In genomic region chr20:36936341-36936740, GRCh38 we compare ENCODE assay signal across 15 cellular contexts. TPM values are rescaled to one million over a fixed set of nuclear protein-coding genes. Genes with fewer than 3 reads are reported as not detected.
DNase-seq lines count a peak whose midpoint lies in the region; ATAC-seq and TF ChIP-seq lines count a peak whose summit lies in the region.
"Had no signal": no experiment of that assay in that cellular context is flagged by ENCODE, and none has a peak within 500 bp of the region (broad histone marks: within the 10 kb centered on the region; RNA-seq: fewer than 3 reads in every experiment).

No MANE protein-coding gene starts in this region.

- H3K4me3 ChIP-seq in suprapubic skin, result no peak overlapping the region
- H3K4me3 ChIP-seq: BLaER1 treated with 17β-estradiol and CSF1 and Interleukin-3, amounts not matched to agents 10 nM and 100 nM; breast epithelium had no signal

- H3K4me1 Mint-ChIP-seq in activated CD4-positive, alpha-beta T cell treated with anti-CD3 and anti-CD28 coated beads, Interleukin-2, amount 10 ng/mL, durations not matched to agents 24 days and 14 days, result peaks cover 34% of the 10 kb centered on the region
- H3K4me1 Mint-ChIP-seq in activated CD4-positive, alpha-beta T cell treated with anti-CD3 and anti-CD28 coated beads, Interleukin-2, amount 10 ng/mL, durations not matched to agents 7 days and 5 days, result peaks cover 58% of the 10 kb centered on the region
- H3K4me1 Mint-ChIP-seq in T-helper 17 cell (peaks cover 30% of the 10 kb centered on the region), immature natural killer cell (peaks cover 58 to 71% of the 10 kb centered on the region in 2 donors)
- H3K4me1 Mint-ChIP-seq: nephron progenitor cell had no signal

- POLR2A ChIA-PET in activated CD4-positive, alpha-beta T cell treated with anti-CD3 and anti-CD28 coated beads, Interleukin-2, amount 10 ng/mL, durations not matched to agents 7 days and 5 days (lab: Charles Lee), result no interaction called here

- peak overlapping the region; percentile 77 for H3K27ac Mint-ChIP-seq in activated CD4-positive, alpha-beta T cell treated with anti-CD3 and anti-CD28 coated beads, Interleukin-2, amount 10 ng/mL, durations not matched to agents 24 days and 14 days
- no peak overlapping the region for H3K27ac Mint-ChIP-seq in activated CD4-positive, alpha-beta T cell treated with anti-CD3 and anti-CD28 coated beads, Interleukin-2, amount 10 ng/mL, durations not matched to agents 7 days and 5 days
- peak overlapping the region; percentile 90 for H3K27ac Mint-ChIP-seq in T-helper 17 cell
- peak overlapping the region in 5 of 6 donors; percentile 48 to 85 (median 68) for H3K27ac Mint-ChIP-seq in immature natural killer cell
- H3K27ac Mint-ChIP-seq: nephron progenitor cell had no signal

- no peak for TF ChIP-seq EP300 in suprapubic skin (IDR thresholded peaks at IDR 0.05)

- 84% methylated on average over 8 of the region's 8 CpGs for WGBS in suprapubic skin

- ATAC-seq in T-helper 17 cell, result no peak

- peaks cover 62% of the 10 kb centered on the region for H3K36me3 Mint-ChIP-seq in activated CD4-positive, alpha-beta T cell treated with anti-CD3 and anti-CD28 coated beads, Interleukin-2, amount 10 ng/mL, durations not matched to agents 24 days and 14 days (ENCODE audit: low read depth)
- peaks cover 68% of the 10 kb centered on the region for H3K36me3 Mint-ChIP-seq in activated CD4-positive, alpha-beta T cell treated with anti-CD3 and anti-CD28 coated beads, Interleukin-2, amount 10 ng/mL, durations not matched to agents 7 days and 5 days (ENCODE audit: low read depth)
- H3K36me3 Mint-ChIP-seq in T-helper 17 cell (ENCODE audit: low read depth) (peaks cover 6% of the 10 kb centered on the region), immature natural killer cell (peaks cover 32 to 44% (median 35%) of the 10 kb centered on the region in 3 donors)

- CTCF ChIA-PET in activated CD4-positive, alpha-beta T cell treated with anti-CD3 and anti-CD28 coated beads, Interleukin-2, amount 10 ng/mL, durations not matched to agents 7 days and 5 days (lab: Charles Lee), result interaction anchor here (0.6 to 0.9 kb wide), 2 partner anchors 42 to 122 kb away, joined by 3 to 5 read pairs; no protein-coding TSS in a partner anchor

- no peaks in the 10 kb centered on the region for H3K9me3 Mint-ChIP-seq in activated CD4-positive, alpha-beta T cell treated with anti-CD3 and anti-CD28 coated beads, Interleukin-2, amount 10 ng/mL, durations not matched to agents 24 days and 14 days
- no peaks in the 10 kb centered on the region for H3K9me3 Mint-ChIP-seq in activated CD4-positive, alpha-beta T cell treated with anti-CD3 and anti-CD28 coated beads, Interleukin-2, amount 10 ng/mL, durations not matched to agents 7 days and 5 days
- H3K9me3 Mint-ChIP-seq in immature natural killer cell, result no peaks in the 10 kb centered on the region
- H3K9me3 Mint-ChIP-seq: activated naive CD4-positive, alpha-beta T cell treated with anti-CD3 and anti-CD28 coated beads, Interleukin-2, amount 10 ng/mL, durations not matched to agents 7 days and 5 days; nephron progenitor cell had no signal

- H3K36me3 ChIP-seq in suprapubic skin, result peaks cover 38% of the 10 kb centered on the region
- H3K36me3 ChIP-seq: breast epithelium had no signal

- no peak for TF ChIP-seq CTCF in suprapubic skin (IDR thresholded peaks at IDR 0.05)

- intact Hi-C loops in activated CD4-positive, alpha-beta T cell treated with anti-CD3 and anti-CD28 coated beads, Interleukin-2, amount 10 ng/mL, durations not matched to agents 24 days and 14 days (cut with micrococcal nuclease), result no loop called here

- no peaks in the 10 kb centered on the region for H3K27me3 ChIP-seq in suprapubic skin
- H3K27me3 ChIP-seq: BLaER1 treated with 17β-estradiol and CSF1 and Interleukin-3, amounts not matched to agents 10 nM and 100 nM; breast epithelium had no signal

- DNase-seq in activated CD4-positive, alpha-beta T cell treated with anti-CD3 and anti-CD28 coated beads, Interleukin-2, amount 10 ng/mL, durations not matched to agents 24 days and 14 days, result no peak
- no peak for DNase-seq in activated CD4-positive, alpha-beta T cell treated with anti-CD3 and anti-CD28 coated beads, Interleukin-2, amount 10 ng/mL, durations not matched to agents 7 days and 5 days
- no peak for DNase-seq in T-helper 17 cell
- DNase-seq in immature natural killer cell, result no peak
- peak in 1 of 2 donors; percentile 31 for DNase-seq in suprapubic skin (ENCODE audit: low spot score in 2 of 2)
- DNase-seq in EL, result no peak
- DNase-seq in NOMO-1 treated with dmso at 0.1 percent for 144 hours (lab: John Stamatoyannopoulos, UW; ENCODE audit: unreplicated experiment), result no peak
- no peak for DNase-seq in activated CD4-positive, CD25-positive, alpha-beta regulatory T cell (lab: John Stamatoyannopoulos, UW)
- DNase-seq: activated naive CD4-positive, alpha-beta T cell treated with anti-CD3 and anti-CD28 coated beads, Interleukin-2, amount 10 ng/mL, durations not matched to agents 7 days and 5 days; NCI-H345; nephron progenitor cell; T-helper 1 cell had no signal

- no peak for TF ChIP-seq POLR2A in suprapubic skin (IDR thresholded peaks at IDR 0.05)

- H3K4me3 Mint-ChIP-seq in activated CD4-positive, alpha-beta T cell treated with anti-CD3 and anti-CD28 coated beads, Interleukin-2, amount 10 ng/mL, durations not matched to agents 24 days and 14 days, result no peak overlapping the region
- H3K4me3 Mint-ChIP-seq in activated CD4-positive, alpha-beta T cell treated with anti-CD3 and anti-CD28 coated beads, Interleukin-2, amount 10 ng/mL, durations not matched to agents 7 days and 5 days, result no peak overlapping the region
- H3K4me3 Mint-ChIP-seq in T-helper 17 cell (peak overlapping the region; percentile 19), immature natural killer cell (peak overlapping the region in 1 of 5 donors; percentile 63)
- H3K4me3 Mint-ChIP-seq: activated naive CD4-positive, alpha-beta T cell treated with anti-CD3 and anti-CD28 coated beads, Interleukin-2, amount 10 ng/mL, durations not matched to agents 7 days and 5 days; nephron progenitor cell had no signal

- no peaks in the 10 kb centered on the region for H3K9me3 ChIP-seq in T-helper 17 cell (ENCODE audit: control insufficient read depth, low read length, poor library complexity, severe bottlenecking)
- no peaks in the 10 kb centered on the region for H3K9me3 ChIP-seq in suprapubic skin
- H3K9me3 ChIP-seq: BLaER1 treated with 17β-estradiol and CSF1 and Interleukin-3, amounts not matched to agents 10 nM and 100 nM; breast epithelium had no signal

- H3K4me1 ChIP-seq in suprapubic skin, result peaks cover 59% of the 10 kb centered on the region
- H3K4me1 ChIP-seq: breast epithelium had no signal

- peak overlapping the region; percentile 58 for H3K27ac ChIP-seq in suprapubic skin
- H3K27ac ChIP-seq: 22Rv1; BLaER1 treated with 17β-estradiol and CSF1 and Interleukin-3, amounts not matched to agents 10 nM and 100 nM had no signal

- H3K27me3 Mint-ChIP-seq in activated CD4-positive, alpha-beta T cell treated with anti-CD3 and anti-CD28 coated beads, Interleukin-2, amount 10 ng/mL, durations not matched to agents 24 days and 14 days, result no peaks in the 10 kb centered on the region
- H3K27me3 Mint-ChIP-seq in activated CD4-positive, alpha-beta T cell treated with anti-CD3 and anti-CD28 coated beads, Interleukin-2, amount 10 ng/mL, durations not matched to agents 7 days and 5 days, result no peaks in the 10 kb centered on the region
- H3K27me3 Mint-ChIP-seq in T-helper 17 cell (no peaks in the 10 kb centered on the region), immature natural killer cell (ENCODE audit: low read depth in 3 of 3) (no peaks in the 10 kb centered on the region)
- H3K27me3 Mint-ChIP-seq: activated naive CD4-positive, alpha-beta T cell treated with anti-CD3 and anti-CD28 coated beads, Interleukin-2, amount 10 ng/mL, durations not matched to agents 7 days and 5 days had no signal

RNA-seq across cellular contexts. Expression of gene SAMHD1, which starts 15.2 kb away (rescaled TPM):
- 51.6 TPM in 2 replicates for total RNA-seq in activated CD4-positive, alpha-beta T cell treated with anti-CD3 and anti-CD28 coated beads, Interleukin-2, amount 10 ng/mL, durations not matched to agents 24 days and 14 days
- 100 to 1,000 TPM; 396 to 408 TPM for total RNA-seq in activated CD4-positive, alpha-beta T cell treated with anti-CD3 and anti-CD28 coated beads, Interleukin-2, amount 10 ng/mL, durations not matched to agents 7 days and 5 days
- total RNA-seq in T-helper 17 cell, result 100 to 1,000 TPM; 275 to 286 TPM
- polyA plus RNA-seq in immature natural killer cell, result 100 to 1,000 TPM; 202 to 354 (median 297) TPM
- 10 to 100 TPM; 32.9 to 77.4 (median 44.2) TPM for total RNA-seq in suprapubic skin
